Comparison of ENCODE assay signal across 19 cellular contexts in genomic region chr5:77960863-77961396, GRCh38.
DNase-seq lines count a peak whose midpoint lies in the region; ATAC-seq and TF ChIP-seq lines count a peak whose summit lies in the region.
"Had no signal": no experiment of that assay in that cellular context is flagged by ENCODE, and none has a peak within 500 bp of the region (broad histone marks: within the 10 kb centered on the region; RNA-seq: fewer than 3 reads in every experiment).

No MANE protein-coding gene starts in this region.

- TF ChIP-seq POLR2A in transverse colon (IDR thresholded peaks at IDR 0.05): no peak

- no peaks in the 10 kb centered on the region for H3K36me3 Mint-ChIP-seq in activated naive CD8-positive, alpha-beta T cell treated with anti-CD3 and anti-CD28 coated beads, Interleukin-2, amount 10 ng/mL, durations not matched to agents 7 days and 5 days
- no peaks in the 10 kb centered on the region for H3K36me3 Mint-ChIP-seq in activated naive CD8-positive, alpha-beta T cell treated with anti-CD3 and anti-CD28 coated beads for 36 hours

- H3K27ac Mint-ChIP-seq in activated naive CD8-positive, alpha-beta T cell treated with anti-CD3 and anti-CD28 coated beads, Interleukin-2, amount 10 ng/mL, durations not matched to agents 7 days and 5 days: no peak overlapping the region
- H3K27ac Mint-ChIP-seq in activated naive CD8-positive, alpha-beta T cell treated with anti-CD3 and anti-CD28 coated beads for 36 hours: no peak overlapping the region
- H3K27ac Mint-ChIP-seq: natural killer cell had no signal

- H3K9me3 ChIP-seq in WERI-Rb-1 (ENCODE audit: severe bottlenecking): no peaks in the 10 kb centered on the region
- no peaks in the 10 kb centered on the region for H3K9me3 ChIP-seq in transverse colon
- H3K9me3 ChIP-seq: body of pancreas, Peyer's patch had no signal

- TF ChIP-seq EP300 in transverse colon (IDR thresholded peaks at IDR 0.05; ENCODE audit: low read depth): no peak

- H3K4me3 ChIP-seq in WERI-Rb-1 (ENCODE audit: low read depth, low read length) (no peak overlapping the region), transverse colon (no peak overlapping the region)
- H3K4me3 ChIP-seq: body of pancreas, Peyer's patch had no signal

- no peak overlapping the region for H3K4me3 Mint-ChIP-seq in activated naive CD8-positive, alpha-beta T cell treated with anti-CD3 and anti-CD28 coated beads, Interleukin-2, amount 10 ng/mL, durations not matched to agents 7 days and 5 days
- H3K4me3 Mint-ChIP-seq in activated naive CD8-positive, alpha-beta T cell treated with anti-CD3 and anti-CD28 coated beads for 36 hours: no peak overlapping the region
- H3K4me3 Mint-ChIP-seq: activated T-cell treated with anti-CD3 and anti-CD28 coated beads, Interleukin-2, amount 50 U/mL, for 4 hours; natural killer cell had no signal

- POLR2A ChIA-PET in activated naive CD8-positive, alpha-beta T cell treated with anti-CD3 and anti-CD28 coated beads, Interleukin-2, amount 10 ng/mL, durations not matched to agents 7 days and 5 days (lab: Charles Lee): no interaction called here

- in situ Hi-C loops in transverse colon (cut with MboI; ENCODE audit: low pct_ligation_motif_present in 1 of 4, low pct_unique_long_range_greater_than_20kb in 1 of 4, low sequenced_read_pairs in 3 of 4): no loop called here

- H3K36me3 ChIP-seq in WERI-Rb-1: no peaks in the 10 kb centered on the region
- no peaks in the 10 kb centered on the region for H3K36me3 ChIP-seq in transverse colon
- H3K36me3 ChIP-seq: Peyer's patch had no signal

- intact Hi-C loops in transverse colon (cut with DNase I; ENCODE audit: low total_unique reads): no loop called here

- H3K4me1 Mint-ChIP-seq in activated naive CD8-positive, alpha-beta T cell treated with anti-CD3 and anti-CD28 coated beads, Interleukin-2, amount 10 ng/mL, durations not matched to agents 7 days and 5 days: peaks cover 10% of the 10 kb centered on the region
- peaks cover 24% of the 10 kb centered on the region for H3K4me1 Mint-ChIP-seq in activated naive CD8-positive, alpha-beta T cell treated with anti-CD3 and anti-CD28 coated beads for 36 hours

- no peaks in the 10 kb centered on the region for H3K27me3 ChIP-seq in WERI-Rb-1 (ENCODE audit: insufficient read depth, low read depth, severe bottlenecking)
- H3K27me3 ChIP-seq in transverse colon: peaks cover 62% of the 10 kb centered on the region

- 50 to 56% methylated on average over 2 of the region's 2 CpGs for WGBS in transverse colon (ENCODE audit: low coverage in 1 of 2), 2 donors

- ATAC-seq in activated naive CD8-positive, alpha-beta T cell treated with anti-CD3 and anti-CD28 coated beads, Interleukin-2, amount 10 ng/mL, durations not matched to agents 7 days and 5 days (ENCODE audit: low read depth): peak; percentile 47
- ATAC-seq: body of pancreas, HCT116 had no signal

- no peak for DNase-seq in activated naive CD8-positive, alpha-beta T cell treated with anti-CD3 and anti-CD28 coated beads, Interleukin-2, amount 10 ng/mL, durations not matched to agents 7 days and 5 days
- no peak for DNase-seq in activated naive CD8-positive, alpha-beta T cell treated with anti-CD3 and anti-CD28 coated beads for 36 hours
- peak; percentile 29 to 71 for DNase-seq in NCI-H524 (lab: John Stamatoyannopoulos, UW)
- DNase-seq in WERI-Rb-1: peak; percentile 33
- DNase-seq in renal cortical epithelial cell (ENCODE audit: low read depth): peak; percentile 16
- no peak for DNase-seq in amniotic stem cell (lab: John Stamatoyannopoulos, UW)
- DNase-seq in hypothalamus (lab: John Stamatoyannopoulos, UW): no peak
- DNase-seq in transverse colon: no peak
- DNase-seq: activated naive CD4-positive, alpha-beta T cell treated with anti-CD3 and anti-CD28 coated beads, Interleukin-2, amount 50 U/mL, for 16 hours; activated T-cell treated with anti-CD3 and anti-CD28 coated beads, Interleukin-2, amount 50 U/mL, for 4 hours; body of pancreas; cortex of kidney; islet precursor cell; natural killer cell; NCI-H1417 treated with DMSO at 0.1 percent for 48 hours; NCI-H446 treated with DMSO at 0.1 percent for 48 hours; Peyer's patch; stimulated activated CD4-positive, alpha-beta T cell treated with anti-CD3 and anti-CD28 coated beads, Interleukin-2, amount 100 ng/mL, for 24 hours had no signal

- H3K4me1 ChIP-seq in transverse colon: peaks cover 0 to 9% (median 5%) of the 10 kb centered on the region in 4 donors
- H3K4me1 ChIP-seq: Peyer's patch had no signal

- no peaks in the 10 kb centered on the region for H3K9me3 Mint-ChIP-seq in activated naive CD8-positive, alpha-beta T cell treated with anti-CD3 and anti-CD28 coated beads, Interleukin-2, amount 10 ng/mL, durations not matched to agents 7 days and 5 days
- H3K9me3 Mint-ChIP-seq in activated naive CD8-positive, alpha-beta T cell treated with anti-CD3 and anti-CD28 coated beads for 36 hours: no peaks in the 10 kb centered on the region
- H3K9me3 Mint-ChIP-seq: activated T-cell treated with anti-CD3 and anti-CD28 coated beads, Interleukin-2, amount 50 U/mL, for 4 hours; natural killer cell had no signal

- TF ChIP-seq CTCF in WERI-Rb-1 (IDR thresholded peaks at IDR 0.05; ENCODE audit: low read depth, low read length) (no peak), transverse colon (IDR thresholded peaks at IDR 0.05) (no peak)

- H3K27ac ChIP-seq in WERI-Rb-1 (no peak overlapping the region), transverse colon (no peak overlapping the region)
- H3K27ac ChIP-seq: body of pancreas, Peyer's patch had no signal

- peaks cover 65% of the 10 kb centered on the region for H3K27me3 Mint-ChIP-seq in activated naive CD8-positive, alpha-beta T cell treated with anti-CD3 and anti-CD28 coated beads, Interleukin-2, amount 10 ng/mL, durations not matched to agents 7 days and 5 days
- peaks cover 56% of the 10 kb centered on the region for H3K27me3 Mint-ChIP-seq in activated naive CD8-positive, alpha-beta T cell treated with anti-CD3 and anti-CD28 coated beads for 36 hours

Comparison
In these comparisons a context has a peak if more than half of its experiments do, and no peak if none do; other contexts are left out.
1. DNase-seq: peak in NCI-H524 (2 of 2), WERI-Rb-1 (single experiment) and renal cortical epithelial cell (single experiment); none in activated naive CD8-positive, alpha-beta T cell treated with anti-CD3 and anti-CD28 coated beads, Interleukin-2, amount 10 ng/mL, durations not matched to agents 7 days and 5 days (single experiment), activated naive CD8-positive, alpha-beta T cell treated with anti-CD3 and anti-CD28 coated beads for 36 hours (single experiment), amniotic stem cell (single experiment), hypothalamus (0 of 51) and transverse colon (single experiment).